In the genomic region with DNA sequence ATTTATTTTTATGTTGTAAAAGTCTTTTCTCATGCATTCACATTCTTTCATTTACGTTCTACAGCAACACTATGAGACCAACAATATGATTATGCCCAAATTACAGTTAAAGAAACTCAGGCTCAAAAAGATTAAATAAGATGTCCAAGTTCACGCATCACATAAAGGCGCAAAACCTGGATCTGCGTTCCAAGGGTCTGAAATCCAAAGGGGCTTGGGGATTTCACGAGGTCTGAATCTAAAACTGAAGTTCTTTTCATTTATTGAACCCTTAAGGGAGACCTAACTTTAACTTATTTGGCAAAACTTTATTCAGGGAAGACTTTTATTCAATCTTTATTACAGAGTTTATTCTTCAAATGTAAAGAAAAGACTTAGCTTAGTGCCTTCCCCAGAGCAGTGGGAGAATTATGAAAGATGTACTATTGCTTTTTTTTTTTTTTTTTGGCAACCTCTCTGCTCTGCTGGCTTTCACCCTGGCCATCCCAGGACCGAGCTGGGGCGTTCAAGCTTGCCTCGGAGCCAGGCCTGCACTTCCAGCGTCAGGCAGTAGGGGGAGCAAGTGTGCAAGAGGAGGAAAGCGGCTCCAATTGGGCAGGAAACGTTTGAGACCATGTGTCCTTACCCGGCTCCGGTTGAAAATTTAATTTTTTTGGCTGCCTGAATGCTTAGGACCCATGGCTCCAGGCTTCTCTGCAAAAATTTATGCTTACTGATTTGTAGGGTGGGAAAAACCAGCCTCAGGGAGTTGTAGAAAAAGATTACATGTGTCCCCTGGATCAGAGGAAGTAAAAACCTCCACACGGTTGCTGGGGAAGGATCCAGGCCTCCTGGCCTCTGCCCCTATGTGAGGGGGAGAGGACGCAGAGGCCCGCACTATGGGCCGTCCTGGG, we compare ENCODE assay signal across 8 cellular contexts.
DNase-seq lines count a peak whose midpoint lies in the region; ATAC-seq lines count a peak whose summit lies in the region.

No MANE protein-coding gene starts in this region.

- DNase-seq in A172 (ENCODE audit: low spot score) (peak; percentile 76), NCI-H446 (lab: John Stamatoyannopoulos, UW) (peak; percentile 76 to 92), cerebellar cortex (ENCODE audit: low spot score) (peak; percentile 76), left colon (peak; percentile 88 to 97)
- peak; percentile 80 for DNase-seq in activated CD4-positive, alpha-beta T cell treated with anti-CD3 and anti-CD28 coated beads for 1 hour
- DNase-seq in stimulated activated CD4-positive, alpha-beta T cell treated with anti-CD3 and anti-CD28 coated beads, Interleukin-1b, Interleukin-23, amount 100 ng/mL, for 1 hour (ENCODE audit: low read depth in 2 of 2), result peak; percentile 81 to 97

- intact Hi-C loops in left colon (cut with DNase I, micrococcal nuclease), result loop anchor here (5.0 to 10.0 kb wide), 4 partner anchors 135 to 355 kb away; no protein-coding TSS in a partner anchor

- ATAC-seq in GM18867 (IDR thresholded peaks at IDR 0.05; ENCODE audit: unreplicated experiment), result peak; percentile 51
- ATAC-seq in HG03196 (IDR thresholded peaks at IDR 0.05; ENCODE audit: unreplicated experiment), result peak; percentile 42
- peak; percentile 67 for ATAC-seq in left colon

Comparison
In these comparisons a context has a peak if more than half of its experiments do, and no peak if none do; other contexts are left out.
1. Peak in every context shown above with its lines: DNase-seq and ATAC-seq.